Comparison of ENCODE assay signal across 1 cellular context in the genomic region with DNA sequence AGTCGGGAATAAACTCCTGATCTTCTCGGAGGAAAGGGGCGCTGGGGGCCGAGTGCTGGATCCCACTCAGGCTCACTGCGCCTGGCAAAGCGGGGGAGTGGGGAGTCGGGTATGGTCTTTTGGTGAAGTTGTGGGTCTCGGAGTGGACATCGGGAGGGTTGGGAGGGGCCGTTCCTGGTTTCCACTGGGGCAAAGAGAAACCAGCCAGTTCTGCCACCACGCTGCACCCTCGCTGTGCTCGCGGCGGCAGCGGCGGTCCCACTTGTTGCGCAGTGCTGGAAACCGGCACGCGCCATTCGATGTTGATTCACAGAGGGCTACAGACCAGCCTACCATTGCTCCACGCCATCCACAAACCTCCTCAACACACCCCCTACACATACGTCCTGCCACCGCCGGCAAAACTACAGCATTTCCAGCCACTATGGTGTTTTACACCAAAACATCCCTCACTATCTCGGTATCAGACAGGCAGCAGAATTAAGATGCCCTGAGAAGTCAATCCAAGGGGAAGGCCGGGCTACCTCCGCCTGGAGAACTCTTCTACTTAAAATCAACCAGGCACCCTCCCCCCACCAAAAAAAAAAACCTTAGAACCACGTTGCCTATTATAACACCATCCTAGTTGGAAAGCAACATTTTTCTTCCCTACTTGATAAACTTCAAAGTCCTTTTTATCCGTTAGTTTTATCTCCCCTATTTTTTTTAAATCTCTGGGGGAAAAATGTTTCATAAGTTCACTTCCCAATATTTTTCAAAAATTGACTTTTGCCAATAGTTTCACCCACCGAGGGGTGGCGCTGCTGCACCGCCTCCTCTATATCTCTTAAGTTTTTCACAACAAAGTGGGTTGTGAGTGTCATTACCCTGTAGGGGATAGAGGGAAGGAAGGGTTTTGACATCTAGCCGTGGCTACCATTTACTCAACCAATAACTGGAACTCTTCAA.
A peak's percentile ranks its signal among the peaks of the same experiment; 100 is the strongest.
TF ChIP-seq lines count a peak whose summit lies in the region.

No MANE protein-coding gene starts in this region.

TF ChIP-seq in HEK293, 187 proteins besides CTCF, POLR2A, EP300 and RAD21 (continued from another document and continues in another):
- TF ChIP-seq, protein P1, sequence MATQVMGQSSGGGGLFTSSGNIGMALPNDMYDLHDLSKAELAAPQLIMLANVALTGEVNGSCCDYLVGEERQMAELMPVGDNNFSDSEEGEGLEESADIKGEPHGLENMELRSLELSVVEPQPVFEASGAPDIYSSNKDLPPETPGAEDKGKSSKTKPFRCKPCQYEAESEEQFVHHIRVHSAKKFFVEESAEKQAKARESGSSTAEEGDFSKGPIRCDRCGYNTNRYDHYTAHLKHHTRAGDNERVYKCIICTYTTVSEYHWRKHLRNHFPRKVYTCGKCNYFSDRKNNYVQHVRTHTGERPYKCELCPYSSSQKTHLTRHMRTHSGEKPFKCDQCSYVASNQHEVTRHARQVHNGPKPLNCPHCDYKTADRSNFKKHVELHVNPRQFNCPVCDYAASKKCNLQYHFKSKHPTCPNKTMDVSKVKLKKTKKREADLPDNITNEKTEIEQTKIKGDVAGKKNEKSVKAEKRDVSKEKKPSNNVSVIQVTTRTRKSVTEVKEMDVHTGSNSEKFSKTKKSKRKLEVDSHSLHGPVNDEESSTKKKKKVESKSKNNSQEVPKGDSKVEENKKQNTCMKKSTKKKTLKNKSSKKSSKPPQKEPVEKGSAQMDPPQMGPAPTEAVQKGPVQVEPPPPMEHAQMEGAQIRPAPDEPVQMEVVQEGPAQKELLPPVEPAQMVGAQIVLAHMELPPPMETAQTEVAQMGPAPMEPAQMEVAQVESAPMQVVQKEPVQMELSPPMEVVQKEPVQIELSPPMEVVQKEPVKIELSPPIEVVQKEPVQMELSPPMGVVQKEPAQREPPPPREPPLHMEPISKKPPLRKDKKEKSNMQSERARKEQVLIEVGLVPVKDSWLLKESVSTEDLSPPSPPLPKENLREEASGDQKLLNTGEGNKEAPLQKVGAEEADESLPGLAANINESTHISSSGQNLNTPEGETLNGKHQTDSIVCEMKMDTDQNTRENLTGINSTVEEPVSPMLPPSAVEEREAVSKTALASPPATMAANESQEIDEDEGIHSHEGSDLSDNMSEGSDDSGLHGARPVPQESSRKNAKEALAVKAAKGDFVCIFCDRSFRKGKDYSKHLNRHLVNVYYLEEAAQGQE (tag by site-specific recombination; IDR thresholded peaks at IDR 0.05) = no peak
- TF ChIP-seq HOXA7 (CRISPR knock-in tag; IDR thresholded peaks at IDR 0.05; ENCODE audit: borderline replicate concordance) = no peak
- no peak for TF ChIP-seq ZNF169 (tag by site-specific recombination; IDR thresholded peaks at IDR 0.05)
- TF ChIP-seq SETDB1 (IDR thresholded peaks at IDR 0.05; ENCODE audit: insufficient read length, low read length) = no peak
- TF ChIP-seq ZNF692 (tag by site-specific recombination; IDR thresholded peaks at IDR 0.05) = peak; percentile 40; the same call in 1 of the 2 replicates
- TF ChIP-seq ZBTB11 (tag by site-specific recombination; conservative IDR thresholded peaks at IDR 0.05; ENCODE audit: low read depth) = no peak
- no peak for TF ChIP-seq ZNF311 (tag by site-specific recombination; IDR thresholded peaks at IDR 0.05; ENCODE audit: borderline replicate concordance)
- peak; percentile 16; the same call in 1 of the 2 replicates for TF ChIP-seq ZEB2 (tag by site-specific recombination; IDR thresholded peaks at IDR 0.05)
- TF ChIP-seq ZNF704 (tag by site-specific recombination; IDR thresholded peaks at IDR 0.05) = no peak
- no peak for TF ChIP-seq ZNF404 (tag by site-specific recombination; IDR thresholded peaks at IDR 0.05)
- TF ChIP-seq GFI1B (tag by site-specific recombination; IDR thresholded peaks at IDR 0.05) = no peak
- peak; percentile 19; the same call in 1 of the 2 replicates for TF ChIP-seq ZNF600 (tag by site-specific recombination; IDR thresholded peaks at IDR 0.05)
- no peak for TF ChIP-seq ZNF157 (tag by site-specific recombination; IDR thresholded peaks at IDR 0.05)
- no peak for TF ChIP-seq ZNF398 (tag by site-specific recombination; IDR thresholded peaks at IDR 0.05)
- no peak for TF ChIP-seq ZNF302 (tag by site-specific recombination; IDR thresholded peaks at IDR 0.05; ENCODE audit: low read depth)
- TF ChIP-seq TCF7L2 (IDR thresholded peaks at IDR 0.05; ENCODE audit: borderline replicate concordance, low read depth, low read length) = no peak
- TF ChIP-seq RBAK (tag by site-specific recombination; IDR thresholded peaks at IDR 0.05) = no peak
- TF ChIP-seq, protein P2, sequence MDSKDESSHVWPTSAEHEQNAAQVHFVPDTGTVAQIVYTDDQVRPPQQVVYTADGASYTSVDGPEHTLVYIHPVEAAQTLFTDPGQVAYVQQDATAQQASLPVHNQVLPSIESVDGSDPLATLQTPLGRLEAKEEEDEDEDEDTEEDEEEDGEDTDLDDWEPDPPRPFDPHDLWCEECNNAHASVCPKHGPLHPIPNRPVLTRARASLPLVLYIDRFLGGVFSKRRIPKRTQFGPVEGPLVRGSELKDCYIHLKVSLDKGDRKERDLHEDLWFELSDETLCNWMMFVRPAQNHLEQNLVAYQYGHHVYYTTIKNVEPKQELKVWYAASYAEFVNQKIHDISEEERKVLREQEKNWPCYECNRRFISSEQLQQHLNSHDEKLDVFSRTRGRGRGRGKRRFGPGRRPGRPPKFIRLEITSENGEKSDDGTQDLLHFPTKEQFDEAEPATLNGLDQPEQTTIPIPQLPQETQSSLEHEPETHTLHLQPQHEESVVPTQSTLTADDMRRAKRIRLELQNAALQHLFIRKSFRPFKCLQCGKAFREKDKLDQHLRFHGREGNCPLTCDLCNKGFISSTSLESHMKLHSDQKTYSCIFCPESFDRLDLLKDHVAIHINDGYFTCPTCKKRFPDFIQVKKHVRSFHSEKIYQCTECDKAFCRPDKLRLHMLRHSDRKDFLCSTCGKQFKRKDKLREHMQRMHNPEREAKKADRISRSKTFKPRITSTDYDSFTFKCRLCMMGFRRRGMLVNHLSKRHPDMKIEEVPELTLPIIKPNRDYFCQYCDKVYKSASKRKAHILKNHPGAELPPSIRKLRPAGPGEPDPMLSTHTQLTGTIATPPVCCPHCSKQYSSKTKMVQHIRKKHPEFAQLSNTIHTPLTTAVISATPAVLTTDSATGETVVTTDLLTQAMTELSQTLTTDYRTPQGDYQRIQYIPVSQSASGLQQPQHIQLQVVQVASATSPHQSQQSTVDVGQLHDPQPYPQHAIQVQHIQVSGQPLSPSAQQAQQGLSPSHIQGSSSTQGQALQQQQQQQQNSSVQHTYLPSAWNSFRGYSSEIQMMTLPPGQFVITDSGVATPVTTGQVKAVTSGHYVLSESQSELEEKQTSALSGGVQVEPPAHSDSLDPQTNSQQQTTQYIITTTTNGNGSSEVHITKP (tag by site-specific recombination; IDR thresholded peaks at IDR 0.05) = peak; percentile 69
- TF ChIP-seq ZNF148 (tag by site-specific recombination; IDR thresholded peaks at IDR 0.05; ENCODE audit: borderline replicate concordance) = no peak
- TF ChIP-seq ZNF221 (tag by site-specific recombination; IDR thresholded peaks at IDR 0.05; ENCODE audit: borderline replicate concordance) = no peak
- no peak; the same call in 1 of the 2 replicates for TF ChIP-seq KLF16 (tag by site-specific recombination; IDR thresholded peaks at IDR 0.05)
- TF ChIP-seq ZNF621 (tag by site-specific recombination; IDR thresholded peaks at IDR 0.05) = no peak
- TF ChIP-seq, protein P3, sequence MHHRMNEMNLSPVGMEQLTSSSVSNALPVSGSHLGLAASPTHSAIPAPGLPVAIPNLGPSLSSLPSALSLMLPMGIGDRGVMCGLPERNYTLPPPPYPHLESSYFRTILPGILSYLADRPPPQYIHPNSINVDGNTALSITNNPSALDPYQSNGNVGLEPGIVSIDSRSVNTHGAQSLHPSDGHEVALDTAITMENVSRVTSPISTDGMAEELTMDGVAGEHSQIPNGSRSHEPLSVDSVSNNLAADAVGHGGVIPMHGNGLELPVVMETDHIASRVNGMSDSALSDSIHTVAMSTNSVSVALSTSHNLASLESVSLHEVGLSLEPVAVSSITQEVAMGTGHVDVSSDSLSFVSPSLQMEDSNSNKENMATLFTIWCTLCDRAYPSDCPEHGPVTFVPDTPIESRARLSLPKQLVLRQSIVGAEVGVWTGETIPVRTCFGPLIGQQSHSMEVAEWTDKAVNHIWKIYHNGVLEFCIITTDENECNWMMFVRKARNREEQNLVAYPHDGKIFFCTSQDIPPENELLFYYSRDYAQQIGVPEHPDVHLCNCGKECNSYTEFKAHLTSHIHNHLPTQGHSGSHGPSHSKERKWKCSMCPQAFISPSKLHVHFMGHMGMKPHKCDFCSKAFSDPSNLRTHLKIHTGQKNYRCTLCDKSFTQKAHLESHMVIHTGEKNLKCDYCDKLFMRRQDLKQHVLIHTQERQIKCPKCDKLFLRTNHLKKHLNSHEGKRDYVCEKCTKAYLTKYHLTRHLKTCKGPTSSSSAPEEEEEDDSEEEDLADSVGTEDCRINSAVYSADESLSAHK (tag by site-specific recombination; IDR thresholded peaks at IDR 0.05) = no peak
- peak; percentile 64 for TF ChIP-seq ZNF654 (tag by site-specific recombination; IDR thresholded peaks at IDR 0.05; ENCODE audit: low read depth)
- no peak for TF ChIP-seq ZNF433 (tag by site-specific recombination; IDR thresholded peaks at IDR 0.05; ENCODE audit: low read depth)
